In genomic region chr2:87468429-87468981, GRCh38 we compare ENCODE assay signal across 7 cellular contexts.
DNase-seq lines count a peak whose midpoint lies in the region; ATAC-seq, FAIRE-seq and TF ChIP-seq lines count a peak whose summit lies in the region.
"Not testable (repeated sequence)": the region's sequence is repeated elsewhere in the genome, so short reads cannot be mapped to it uniquely, and the experiment has no call there.

No MANE protein-coding gene starts in this region.

- not testable (repeated sequence) for H3K27me3 ChIP-seq in H7 (ENCODE audit: control insufficient read depth, insufficient read depth, low read length); K562 (ENCODE audit: control insufficient read depth in 2 of 2, insufficient read depth in 2 of 2, low read length in 2 of 2)

- POLR2A ChIA-PET in activated CD4-positive, alpha-beta memory T cell treated with anti-CD3 and anti-CD28 coated beads for 36 hours (lab: Charles Lee), result not testable (repeated sequence)
- POLR2A ChIA-PET in K562 (lab: Yijun Ruan, JAX), result interaction anchor here (0.6 kb wide), 1 partner anchor 547 kb away, joined by 3 read pairs; no protein-coding TSS in a partner anchor

- peaks cover 70% of the 10 kb centered on the region for H3K79me2 ChIP-seq in K562 (ENCODE audit: control insufficient read depth, insufficient read depth, low read length)

- not testable (repeated sequence) for H3K27ac ChIP-seq in K562 (ENCODE audit: extremely low read depth, low read depth, low read length)

- not testable (repeated sequence) for H3K9me3 ChIP-seq in K562 (replicated peaks; ENCODE audit: control insufficient read depth, insufficient read depth, low read depth, low read length)

- not testable (repeated sequence) for TF ChIP-seq EP300 in K562 (IDR thresholded peaks at IDR 0.05; ENCODE audit: low read length)

- not testable (repeated sequence) for H3K27me3 Mint-ChIP-seq in activated CD4-positive, alpha-beta memory T cell treated with anti-CD3 and anti-CD28 coated beads for 36 hours; activated T-helper 2 cell treated with anti-CD3 and anti-CD28 coated beads, Interferon-gamma antibody, Interleukin-2, Interleukin-4, amounts not matched to agents 10 μg/mL and 5 μg/mL and 100 μg/mL, durations not matched to agents 14 hours and 24 hours and 36 hours (ENCODE audit: low read depth); stimulated activated memory B cell treated with anti-CD40 and anti-IgM and Interleukin-4, amounts not matched to agents 10 μg/mL and 1 μg/mL and 100 μg/mL, for 72 hours

- peaks cover 12% of the 10 kb centered on the region for H3K36me3 Mint-ChIP-seq in activated CD4-positive, alpha-beta memory T cell treated with anti-CD3 and anti-CD28 coated beads for 36 hours
- peaks cover 38% of the 10 kb centered on the region for H3K36me3 Mint-ChIP-seq in activated T-helper 2 cell treated with anti-CD3 and anti-CD28 coated beads, Interferon-gamma antibody, Interleukin-2, Interleukin-4, amounts not matched to agents 10 μg/mL and 5 μg/mL and 100 μg/mL, durations not matched to agents 14 hours and 24 hours and 36 hours (ENCODE audit: low read depth)
- not testable (repeated sequence) for H3K36me3 Mint-ChIP-seq in stimulated activated memory B cell treated with anti-CD40 and anti-IgM and Interleukin-4, amounts not matched to agents 10 μg/mL and 1 μg/mL and 100 μg/mL, for 72 hours

- peak; percentile 17 for ATAC-seq in K562
- peak; percentile 2 for ATAC-seq in stimulated activated memory B cell treated with anti-CD40 and anti-IgM and Interleukin-4, amounts not matched to agents 10 μg/mL and 1 μg/mL and 100 μg/mL, for 72 hours

- not testable (repeated sequence) for H3K4me2 ChIP-seq in K562 (ENCODE audit: insufficient read depth, low read length)

- TF ChIP-seq RAD21 in K562 (CRISPR knock-in tag; conservative IDR thresholded peaks at IDR 0.05 in 1 of 2, IDR thresholded peaks at IDR 0.05 in 1 of 2), result not testable (repeated sequence)

- H3K4me1 Mint-ChIP-seq in activated CD4-positive, alpha-beta memory T cell treated with anti-CD3 and anti-CD28 coated beads for 36 hours (ENCODE audit: low read depth), result peaks cover 45% of the 10 kb centered on the region
- H3K4me1 Mint-ChIP-seq in activated T-helper 2 cell treated with anti-CD3 and anti-CD28 coated beads, Interferon-gamma antibody, Interleukin-2, Interleukin-4, amounts not matched to agents 10 μg/mL and 5 μg/mL and 100 μg/mL, durations not matched to agents 14 hours and 24 hours and 36 hours (ENCODE audit: low read depth), result peaks cover 34% of the 10 kb centered on the region
- peaks cover 34% of the 10 kb centered on the region for H3K4me1 Mint-ChIP-seq in stimulated activated memory B cell treated with anti-CD40 and anti-IgM and Interleukin-4, amounts not matched to agents 10 μg/mL and 1 μg/mL and 100 μg/mL, for 72 hours

- H3K4me3 ChIP-seq in H7 (ENCODE audit: insufficient read depth, low read depth, low read length); K562: not testable (repeated sequence)

- H3K9me1 ChIP-seq in K562 (ENCODE audit: control insufficient read depth, insufficient read depth, low read length), result not testable (repeated sequence)

- H3K36me3 ChIP-seq in H7 (replicated peaks; ENCODE audit: control insufficient read depth, insufficient read depth, low read length), result not testable (repeated sequence)
- peaks cover 17% of the 10 kb centered on the region; the same call in 2 of the 3 replicates for H3K36me3 ChIP-seq in K562 (ENCODE audit: control insufficient read depth, insufficient read depth, low read length)

- H3K4me1 ChIP-seq in K562 (replicated peaks in 1 of 2; ENCODE audit: control insufficient read depth in 2 of 2, insufficient read depth in 2 of 2, low read length in 2 of 2), result peaks cover 10 to 12% of the 10 kb centered on the region in 2 experiments; a peak in 4 of 5 replicates

- peak; percentile 51 for DNase-seq in H7
- DNase-seq in RPMI7951 (ENCODE audit: low read depth), result peak; percentile 41
- not testable (repeated sequence) for DNase-seq in activated CD4-positive, alpha-beta memory T cell treated with anti-CD3 and anti-CD28 coated beads for 36 hours; activated T-helper 2 cell treated with anti-CD3 and anti-CD28 coated beads, Interferon-gamma antibody, Interleukin-2, Interleukin-4, amounts not matched to agents 10 μg/mL and 5 μg/mL and 100 μg/mL, durations not matched to agents 14 hours and 24 hours and 36 hours (ENCODE audit: low spot score)
- peak in 2 of 4 experiments; percentile 2 for DNase-seq in K562 (ENCODE audit: extremely low read depth in 1 of 4, low spot score in 3 of 4)
- DNase-seq in islet precursor cell, result peak; percentile 54

- CTCF ChIA-PET in activated CD4-positive, alpha-beta memory T cell treated with anti-CD3 and anti-CD28 coated beads for 36 hours (lab: Charles Lee); K562 (lab: Yijun Ruan, JAX; ENCODE audit: low intra/inter-chr PET ratio): not testable (repeated sequence)

- H3K27ac Mint-ChIP-seq in activated CD4-positive, alpha-beta memory T cell treated with anti-CD3 and anti-CD28 coated beads for 36 hours, result peak overlapping the region; percentile 83
- H3K27ac Mint-ChIP-seq in activated T-helper 2 cell treated with anti-CD3 and anti-CD28 coated beads, Interferon-gamma antibody, Interleukin-2, Interleukin-4, amounts not matched to agents 10 μg/mL and 5 μg/mL and 100 μg/mL, durations not matched to agents 14 hours and 24 hours and 36 hours, result peak overlapping the region; percentile 22
- peak overlapping the region; percentile 99 for H3K27ac Mint-ChIP-seq in stimulated activated memory B cell treated with anti-CD40 and anti-IgM and Interleukin-4, amounts not matched to agents 10 μg/mL and 1 μg/mL and 100 μg/mL, for 72 hours

- intact Hi-C loops in activated CD4-positive, alpha-beta memory T cell treated with anti-CD3 and anti-CD28 coated beads for 36 hours (cut with micrococcal nuclease); activated T-helper 2 cell treated with anti-CD3 and anti-CD28 coated beads, Interferon-gamma antibody, Interleukin-2, Interleukin-4, amounts not matched to agents 10 μg/mL and 5 μg/mL and 100 μg/mL, durations not matched to agents 14 hours and 24 hours and 36 hours (cut with micrococcal nuclease); K562 (cut with micrococcal nuclease): not testable (repeated sequence)

- not testable (repeated sequence) for H4K20me1 ChIP-seq in K562 (replicated peaks; ENCODE audit: control insufficient read depth, insufficient read depth, low read length)

- FAIRE-seq in K562 (lab: Jason Lieb, UNC), result not testable (repeated sequence)

- BruUV-seq in K562 (replicated peaks; lab: Mats Ljungman, UMichigan), result not testable (repeated sequence)

- in situ Hi-C loops in K562 (cut with MboI), result not testable (repeated sequence)

- not testable (repeated sequence) for H3K9ac ChIP-seq in K562 (ENCODE audit: insufficient read depth in 1 of 2, low read depth in 2 of 2, low read length in 2 of 2)

- H3K9me3 Mint-ChIP-seq in activated CD4-positive, alpha-beta memory T cell treated with anti-CD3 and anti-CD28 coated beads for 36 hours; activated T-helper 2 cell treated with anti-CD3 and anti-CD28 coated beads, Interferon-gamma antibody, Interleukin-2, Interleukin-4, amounts not matched to agents 10 μg/mL and 5 μg/mL and 100 μg/mL, durations not matched to agents 14 hours and 24 hours and 36 hours; stimulated activated memory B cell treated with anti-CD40 and anti-IgM and Interleukin-4, amounts not matched to agents 10 μg/mL and 1 μg/mL and 100 μg/mL, for 72 hours: not testable (repeated sequence)

- not testable (repeated sequence) for TF ChIP-seq POLR2A in K562 (conservative IDR thresholded peaks at IDR 0.05)

- 26% methylated on average over 4 of the region's 12 CpGs for WGBS in K562 (ENCODE audit: insufficient coverage, low coverage, missing lambda C conversion rate)

- TF ChIP-seq CTCF in K562 (IDR thresholded peaks at IDR 0.05 in 2 of 3, conservative IDR thresholded peaks at IDR 0.05 in 1 of 3; ENCODE audit: insufficient read depth in 2 of 3, low read depth in 1 of 3, low read length in 3 of 3), result not testable (repeated sequence)

- not testable (repeated sequence) for H3K4me3 Mint-ChIP-seq in activated CD4-positive, alpha-beta memory T cell treated with anti-CD3 and anti-CD28 coated beads for 36 hours; activated T-helper 2 cell treated with anti-CD3 and anti-CD28 coated beads, Interferon-gamma antibody, Interleukin-2, Interleukin-4, amounts not matched to agents 10 μg/mL and 5 μg/mL and 100 μg/mL, durations not matched to agents 14 hours and 24 hours and 36 hours (ENCODE audit: low read depth)
- peak overlapping the region; percentile 54 for H3K4me3 Mint-ChIP-seq in stimulated activated memory B cell treated with anti-CD40 and anti-IgM and Interleukin-4, amounts not matched to agents 10 μg/mL and 1 μg/mL and 100 μg/mL, for 72 hours

- H2AFZ ChIP-seq in K562 (ENCODE audit: low read depth, low read length), result not testable (repeated sequence)

TF ChIP-seq in K562, 482 proteins besides CTCF, POLR2A, EP300 and RAD21:
- TF ChIP-seq CTBP1 (IDR thresholded peaks at IDR 0.05; ENCODE audit: borderline replicate concordance) (0 out of 2 replicates have a peak, but pooled peaks have one; percentile 34), RBFOX2 (IDR thresholded peaks at IDR 0.05; ENCODE audit: low read depth, low read length) (peak; percentile 23; the same call in 1 of the 2 replicates)
TF ChIP-seq in K562: peak in this region for 2; not testable (repeated sequence) for 480.

Comparison
In these comparisons a context has a peak if more than half of its experiments do, and no peak if none do; other contexts are left out.
1. H3K27ac Mint-ChIP-seq: peak in every context shown above with its lines; median percentile 99 in stimulated activated memory B cell treated with anti-CD40 and anti-IgM and Interleukin-4, amounts not matched to agents 10 μg/mL and 1 μg/mL and 100 μg/mL, for 72 hours; 83 in activated CD4-positive, alpha-beta memory T cell treated with anti-CD3 and anti-CD28 coated beads for 36 hours; 22 in activated T-helper 2 cell treated with anti-CD3 and anti-CD28 coated beads, Interferon-gamma antibody, Interleukin-2, Interleukin-4, amounts not matched to agents 10 μg/mL and 5 μg/mL and 100 μg/mL, durations not matched to agents 14 hours and 24 hours and 36 hours.